ENCODE assay signal across 8 cellular contexts in genomic region chr15:90883526-90883931, GRCh38. TPM values are rescaled to one million over a fixed set of nuclear protein-coding genes. Genes with fewer than 3 reads are reported as not detected.
DNase-seq lines count a peak whose midpoint lies in the region; ATAC-seq and TF ChIP-seq lines count a peak whose summit lies in the region.

No MANE protein-coding gene starts in this region.

- peak overlapping the region; percentile 89 to 98 (median 96) for H3K27ac ChIP-seq in tibial nerve

- H3K4me1 ChIP-seq in mucosa of stomach (ENCODE audit: control insufficient read depth, insufficient read depth, low read length) = peaks cover 34% of the 10 kb centered on the region
- H3K4me1 ChIP-seq in tibial nerve = peaks cover 0 to 53% (median 34%) of the 10 kb centered on the region in 4 donors

- H3K36me3 ChIP-seq in mucosa of stomach (ENCODE audit: control insufficient read depth, insufficient read depth, low read length) (peaks cover 21% of the 10 kb centered on the region), tibial nerve (peaks cover 0 to 64% (median 16%) of the 10 kb centered on the region in 3 donors)

- peak in 1 of 2 donors; percentile 12 for TF ChIP-seq EP300 in tibial nerve (IDR thresholded peaks at IDR 0.05)

- H3K27me3 Mint-ChIP-seq in activated CD4-positive, alpha-beta T cell treated with anti-CD3 and anti-CD28 coated beads, Interleukin-2, amount 10 ng/mL, durations not matched to agents 7 days and 5 days = no peaks in the 10 kb centered on the region

- WGBS in tibial nerve, 2 donors = 33 to 37% methylated on average over 3 to 5 of the region's 5 CpGs

- no peak for TF ChIP-seq POLR2A in tibial nerve (IDR thresholded peaks at IDR 0.05)

- H3K4me3 ChIP-seq in mucosa of stomach (ENCODE audit: low read length) (no peak overlapping the region), tibial nerve (peak overlapping the region; percentile 38 to 64 (median 58))

- no peaks in the 10 kb centered on the region for H3K27me3 ChIP-seq in mucosa of stomach (ENCODE audit: control insufficient read depth, insufficient read depth, low read length)
- no peaks in the 10 kb centered on the region for H3K27me3 ChIP-seq in tibial nerve

- no peaks in the 10 kb centered on the region for H3K9me3 Mint-ChIP-seq in activated CD4-positive, alpha-beta T cell treated with anti-CD3 and anti-CD28 coated beads, Interleukin-2, amount 10 ng/mL, durations not matched to agents 7 days and 5 days

- peaks cover 33% of the 10 kb centered on the region for H3K4me1 Mint-ChIP-seq in activated CD4-positive, alpha-beta T cell treated with anti-CD3 and anti-CD28 coated beads, Interleukin-2, amount 10 ng/mL, durations not matched to agents 7 days and 5 days

- peaks cover 23% of the 10 kb centered on the region for H3K36me3 Mint-ChIP-seq in activated CD4-positive, alpha-beta T cell treated with anti-CD3 and anti-CD28 coated beads, Interleukin-2, amount 10 ng/mL, durations not matched to agents 7 days and 5 days (ENCODE audit: low read depth)

- H3K9me3 ChIP-seq in mucosa of stomach (ENCODE audit: control insufficient read depth, low read length) (no peaks in the 10 kb centered on the region), tibial nerve (no peaks in the 10 kb centered on the region)

- POLR2A ChIA-PET in activated CD4-positive, alpha-beta T cell treated with anti-CD3 and anti-CD28 coated beads, Interleukin-2, amount 10 ng/mL, durations not matched to agents 7 days and 5 days (lab: Charles Lee) = no interaction called here

- no peak for TF ChIP-seq CTCF in tibial nerve (IDR thresholded peaks at IDR 0.05)

- peak overlapping the region; percentile 88 for H3K9ac ChIP-seq in mucosa of stomach (ENCODE audit: low read length)

- DNase-seq in activated CD4-positive, alpha-beta T cell treated with anti-CD3 and anti-CD28 coated beads, Interleukin-2, amount 10 ng/mL, durations not matched to agents 7 days and 5 days = no peak
- no peak for DNase-seq in activated CD4-positive, alpha-beta T cell treated with anti-CD3 and anti-CD28 coated beads for 48 hours
- DNase-seq in dermis blood vessel endothelial cell (peak; percentile 36), tibial nerve (ENCODE audit: low spot score in 2 of 2) (no peak), DMS114 treated with DMSO at 0.1 percent for 48 hours (lab: John Stamatoyannopoulos, UW; ENCODE audit: unreplicated experiment) (no peak)

- ATAC-seq in GM18861 (IDR thresholded peaks at IDR 0.05; ENCODE audit: unreplicated experiment) = no peak
- ATAC-seq in HG03025 (IDR thresholded peaks at IDR 0.05; ENCODE audit: low FRiP score, unreplicated experiment) = no peak

- peak overlapping the region; percentile 57 for H3K27ac Mint-ChIP-seq in activated CD4-positive, alpha-beta T cell treated with anti-CD3 and anti-CD28 coated beads, Interleukin-2, amount 10 ng/mL, durations not matched to agents 7 days and 5 days

- CTCF ChIA-PET in activated CD4-positive, alpha-beta T cell treated with anti-CD3 and anti-CD28 coated beads, Interleukin-2, amount 10 ng/mL, durations not matched to agents 7 days and 5 days (lab: Charles Lee) = interaction anchor here (3.7 kb wide), 1 partner anchor 69 kb away, joined by 20 read pairs; no protein-coding TSS in a partner anchor

- no peak overlapping the region for H3K4me3 Mint-ChIP-seq in activated CD4-positive, alpha-beta T cell treated with anti-CD3 and anti-CD28 coated beads, Interleukin-2, amount 10 ng/mL, durations not matched to agents 7 days and 5 days

RNA-seq across cellular contexts. Expression of gene FES, which starts 0.8 kb away (rescaled TPM):
- 10 to 100 TPM in 1 of 2 experiments, 1 to 10 TPM in 1; 8.6 to 10.7 TPM for total RNA-seq in activated CD4-positive, alpha-beta T cell treated with anti-CD3 and anti-CD28 coated beads, Interleukin-2, amount 10 ng/mL, durations not matched to agents 7 days and 5 days
- 110 and 134 TPM in 2 replicates for total RNA-seq in dermis blood vessel endothelial cell
- 100 to 1,000 TPM in 1 of 4 donors, 10 to 100 TPM in 3; 62.0 to 183 (median 72.1) TPM for total RNA-seq in tibial nerve

RNA-seq across cellular contexts. Expression of gene FURIN, which starts 15.1 kb away (rescaled TPM):
- total RNA-seq in activated CD4-positive, alpha-beta T cell treated with anti-CD3 and anti-CD28 coated beads, Interleukin-2, amount 10 ng/mL, durations not matched to agents 7 days and 5 days = 100 to 1,000 TPM; 148 to 153 TPM
- total RNA-seq in dermis blood vessel endothelial cell (67.2 and 136 TPM in 2 replicates), tibial nerve (10 to 100 TPM; 28.7 to 71.1 (median 42.4) TPM)

RNA-seq across cellular contexts. Expression of gene MAN2A2, which starts 19.6 kb away (rescaled TPM):
- 10 to 100 TPM; 77.4 to 97.4 TPM for total RNA-seq in activated CD4-positive, alpha-beta T cell treated with anti-CD3 and anti-CD28 coated beads, Interleukin-2, amount 10 ng/mL, durations not matched to agents 7 days and 5 days
- 23.1 and 38.7 TPM in 2 replicates for total RNA-seq in dermis blood vessel endothelial cell
- 100 to 1,000 TPM in 3 of 4 donors, 10 to 100 TPM in 1; 83.5 to 178 (median 128) TPM for total RNA-seq in tibial nerve

RNA-seq across cellular contexts. Expression of gene HDDC3, which starts 48.8 kb away (rescaled TPM):
- 10 to 100 TPM; 22.9 to 26.2 TPM for total RNA-seq in activated CD4-positive, alpha-beta T cell treated with anti-CD3 and anti-CD28 coated beads, Interleukin-2, amount 10 ng/mL, durations not matched to agents 7 days and 5 days
- total RNA-seq in dermis blood vessel endothelial cell (16.3 and 16.7 TPM in 2 replicates), tibial nerve (10 to 100 TPM; 16.5 to 22.5 (median 18.7) TPM)

RNA-seq across cellular contexts. Expression of gene UNC45A, which starts 51.6 kb away (rescaled TPM):
- 10 to 100 TPM; 59.3 to 69.8 TPM for total RNA-seq in activated CD4-positive, alpha-beta T cell treated with anti-CD3 and anti-CD28 coated beads, Interleukin-2, amount 10 ng/mL, durations not matched to agents 7 days and 5 days
- total RNA-seq in dermis blood vessel endothelial cell (128 and 141 TPM in 2 replicates), tibial nerve (10 to 100 TPM; 47.7 to 64.2 (median 58.4) TPM)
